In the genomic region with DNA sequence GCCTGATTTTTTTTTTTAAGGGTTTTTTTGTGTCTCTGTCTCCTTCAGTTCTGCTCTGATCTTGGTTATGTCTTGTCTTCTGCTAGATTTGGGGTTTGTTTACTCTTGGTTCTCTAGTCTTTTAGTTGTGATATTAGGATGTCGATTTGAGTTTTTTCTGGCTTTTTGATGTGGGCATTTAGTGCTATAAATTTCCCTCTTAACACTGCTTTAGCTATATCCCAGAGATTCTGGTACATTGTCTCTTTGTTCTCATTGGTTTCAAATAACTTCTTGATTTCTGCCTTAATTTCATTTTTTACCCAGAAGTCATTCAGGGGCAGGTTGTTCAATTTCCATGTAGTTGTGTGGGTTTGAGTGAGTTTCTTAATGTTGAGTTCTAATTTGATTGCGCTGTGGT, we compare ENCODE assay signal across 7 cellular contexts. TPM values are rescaled to one million over a fixed set of nuclear protein-coding genes. Genes with fewer than 3 reads are reported as not detected.
DNase-seq lines count a peak whose midpoint lies in the region; ATAC-seq lines count a peak whose summit lies in the region.
"Not testable (repeated sequence)": the region's sequence is repeated elsewhere in the genome, so short reads cannot be mapped to it uniquely, and the experiment has no call there.

No MANE protein-coding gene starts in this region.

- not testable (repeated sequence) for H3K9me3 ChIP-seq in CD4-positive, CD25-positive, alpha-beta regulatory T cell (ENCODE audit: control insufficient read depth in 2 of 2, low read length in 2 of 2); naive thymus-derived CD4-positive, alpha-beta T cell (ENCODE audit: control insufficient read depth in 2 of 3, low read length in 3 of 3)

- not testable (repeated sequence) for ATAC-seq in CD4-positive, CD25-positive, alpha-beta regulatory T cell (ENCODE audit: low read depth in 2 of 2); central memory CD8-positive, alpha-beta T cell (replicated peaks; ENCODE audit: extremely low read depth, poor library complexity, severe bottlenecking); naive thymus-derived CD4-positive, alpha-beta T cell; stimulated activated naive B cell treated with anti-CD40 and anti-IgM and Interleukin-4, amounts not matched to agents 10 μg/mL and 1 μg/mL and 100 μg/mL, for 72 hours (replicated peaks)

- not testable (repeated sequence) for H3K27ac Mint-ChIP-seq in CD4-positive, CD25-positive, alpha-beta regulatory T cell
- peak overlapping the region; percentile 7 for H3K27ac Mint-ChIP-seq in T-helper 2 cell treated with Interferon-gamma antibody and Interleukin-4, amounts not matched to agents 5 μg/mL and 100 μg/mL, for 36 hours
- H3K27ac Mint-ChIP-seq in activated T-cell treated with anti-CD3 and anti-CD28 coated beads, Interleukin-2, amount 50 U/mL, for 24 hours: peak overlapping the region; percentile 57
- H3K27ac Mint-ChIP-seq in activated naive CD4-positive, alpha-beta T cell treated with anti-CD3 and anti-CD28 coated beads for 36 hours: peak overlapping the region; percentile 77
- H3K27ac Mint-ChIP-seq in central memory CD8-positive, alpha-beta T cell (ENCODE audit: low read depth): peak overlapping the region; percentile 24
- H3K27ac Mint-ChIP-seq in naive thymus-derived CD4-positive, alpha-beta T cell: peak overlapping the region in 6 of 9 donors; percentile 29 to 88 (median 70)
- peak overlapping the region; percentile 87 for H3K27ac Mint-ChIP-seq in stimulated activated naive B cell treated with anti-CD40 and anti-IgM and Interleukin-4, amounts not matched to agents 10 μg/mL and 1 μg/mL and 100 μg/mL, for 72 hours

- H3K36me3 Mint-ChIP-seq in CD4-positive, CD25-positive, alpha-beta regulatory T cell: peaks cover 31% of the 10 kb centered on the region
- peaks cover 65% of the 10 kb centered on the region for H3K36me3 Mint-ChIP-seq in T-helper 2 cell treated with Interferon-gamma antibody and Interleukin-4, amounts not matched to agents 5 μg/mL and 100 μg/mL, for 36 hours (ENCODE audit: low read depth)
- H3K36me3 Mint-ChIP-seq in activated T-cell treated with anti-CD3 and anti-CD28 coated beads, Interleukin-2, amount 50 U/mL, for 24 hours (ENCODE audit: low read depth): peaks cover 48% of the 10 kb centered on the region
- peaks cover 29% of the 10 kb centered on the region for H3K36me3 Mint-ChIP-seq in activated naive CD4-positive, alpha-beta T cell treated with anti-CD3 and anti-CD28 coated beads for 36 hours (ENCODE audit: low read depth)
- not testable (repeated sequence) for H3K36me3 Mint-ChIP-seq in central memory CD8-positive, alpha-beta T cell (ENCODE audit: insufficient read depth)
- H3K36me3 Mint-ChIP-seq in naive thymus-derived CD4-positive, alpha-beta T cell: peaks cover 26 to 54% (median 49%) of the 10 kb centered on the region in 5 donors
- H3K36me3 Mint-ChIP-seq in stimulated activated naive B cell treated with anti-CD40 and anti-IgM and Interleukin-4, amounts not matched to agents 10 μg/mL and 1 μg/mL and 100 μg/mL, for 72 hours: peaks cover 42 to 64% of the 10 kb centered on the region in 2 donors

- H3K27me3 Mint-ChIP-seq in CD4-positive, CD25-positive, alpha-beta regulatory T cell; T-helper 2 cell treated with Interferon-gamma antibody and Interleukin-4, amounts not matched to agents 5 μg/mL and 100 μg/mL, for 36 hours (ENCODE audit: low read depth); activated T-cell treated with anti-CD3 and anti-CD28 coated beads, Interleukin-2, amount 50 U/mL, for 24 hours; activated naive CD4-positive, alpha-beta T cell treated with anti-CD3 and anti-CD28 coated beads for 36 hours (ENCODE audit: low read depth); central memory CD8-positive, alpha-beta T cell; naive thymus-derived CD4-positive, alpha-beta T cell; stimulated activated naive B cell treated with anti-CD40 and anti-IgM and Interleukin-4, amounts not matched to agents 10 μg/mL and 1 μg/mL and 100 μg/mL, for 72 hours: not testable (repeated sequence)

- CTCF ChIA-PET in activated naive CD4-positive, alpha-beta T cell treated with anti-CD3 and anti-CD28 coated beads for 36 hours (lab: Charles Lee); naive thymus-derived CD4-positive, alpha-beta T cell (lab: Charles Lee): not testable (repeated sequence)

- intact Hi-C loops in activated naive CD4-positive, alpha-beta T cell treated with anti-CD3 and anti-CD28 coated beads for 36 hours (cut with micrococcal nuclease); naive thymus-derived CD4-positive, alpha-beta T cell (cut with micrococcal nuclease): not testable (repeated sequence)

- H3K4me1 Mint-ChIP-seq in CD4-positive, CD25-positive, alpha-beta regulatory T cell: peaks cover 32 to 91% (median 59%) of the 10 kb centered on the region in 4 donors
- H3K4me1 Mint-ChIP-seq in T-helper 2 cell treated with Interferon-gamma antibody and Interleukin-4, amounts not matched to agents 5 μg/mL and 100 μg/mL, for 36 hours (ENCODE audit: low read depth): peaks cover 50% of the 10 kb centered on the region
- peaks cover 78% of the 10 kb centered on the region for H3K4me1 Mint-ChIP-seq in activated T-cell treated with anti-CD3 and anti-CD28 coated beads, Interleukin-2, amount 50 U/mL, for 24 hours (ENCODE audit: low read depth)
- peaks cover 79% of the 10 kb centered on the region for H3K4me1 Mint-ChIP-seq in activated naive CD4-positive, alpha-beta T cell treated with anti-CD3 and anti-CD28 coated beads for 36 hours (ENCODE audit: low read depth)
- peaks cover 91% of the 10 kb centered on the region for H3K4me1 Mint-ChIP-seq in central memory CD8-positive, alpha-beta T cell
- peaks cover 55 to 94% (median 83%) of the 10 kb centered on the region in 7 donors for H3K4me1 Mint-ChIP-seq in naive thymus-derived CD4-positive, alpha-beta T cell
- H3K4me1 Mint-ChIP-seq in stimulated activated naive B cell treated with anti-CD40 and anti-IgM and Interleukin-4, amounts not matched to agents 10 μg/mL and 1 μg/mL and 100 μg/mL, for 72 hours: peaks cover 46 to 98% of the 10 kb centered on the region in 2 donors

- H3K4me3 Mint-ChIP-seq in CD4-positive, CD25-positive, alpha-beta regulatory T cell: peak overlapping the region in 2 of 4 donors; percentile 11 to 25
- H3K4me3 Mint-ChIP-seq in T-helper 2 cell treated with Interferon-gamma antibody and Interleukin-4, amounts not matched to agents 5 μg/mL and 100 μg/mL, for 36 hours: peak overlapping the region; percentile 31
- H3K4me3 Mint-ChIP-seq in activated T-cell treated with anti-CD3 and anti-CD28 coated beads, Interleukin-2, amount 50 U/mL, for 24 hours; activated naive CD4-positive, alpha-beta T cell treated with anti-CD3 and anti-CD28 coated beads for 36 hours; stimulated activated naive B cell treated with anti-CD40 and anti-IgM and Interleukin-4, amounts not matched to agents 10 μg/mL and 1 μg/mL and 100 μg/mL, for 72 hours: not testable (repeated sequence)
- H3K4me3 Mint-ChIP-seq in central memory CD8-positive, alpha-beta T cell: peak overlapping the region; percentile 21
- peak overlapping the region in 5 of 10 donors; percentile 23 to 61 (median 53) for H3K4me3 Mint-ChIP-seq in naive thymus-derived CD4-positive, alpha-beta T cell

- H3K9me3 Mint-ChIP-seq in CD4-positive, CD25-positive, alpha-beta regulatory T cell: peaks cover 0 to 27% (median 10%) of the 10 kb centered on the region in 7 donors
- H3K9me3 Mint-ChIP-seq in T-helper 2 cell treated with Interferon-gamma antibody and Interleukin-4, amounts not matched to agents 5 μg/mL and 100 μg/mL, for 36 hours: peaks cover 45% of the 10 kb centered on the region
- peaks cover 32% of the 10 kb centered on the region for H3K9me3 Mint-ChIP-seq in activated T-cell treated with anti-CD3 and anti-CD28 coated beads, Interleukin-2, amount 50 U/mL, for 24 hours
- peaks cover 37% of the 10 kb centered on the region for H3K9me3 Mint-ChIP-seq in activated naive CD4-positive, alpha-beta T cell treated with anti-CD3 and anti-CD28 coated beads for 36 hours
- not testable (repeated sequence) for H3K9me3 Mint-ChIP-seq in central memory CD8-positive, alpha-beta T cell
- H3K9me3 Mint-ChIP-seq in naive thymus-derived CD4-positive, alpha-beta T cell: peaks cover 0 to 47% (median 29%) of the 10 kb centered on the region in 11 donors
- peaks cover 19 to 35% of the 10 kb centered on the region in 2 donors for H3K9me3 Mint-ChIP-seq in stimulated activated naive B cell treated with anti-CD40 and anti-IgM and Interleukin-4, amounts not matched to agents 10 μg/mL and 1 μg/mL and 100 μg/mL, for 72 hours

- DNase-seq in CD4-positive, CD25-positive, alpha-beta regulatory T cell; T-helper 2 cell treated with Interferon-gamma antibody and Interleukin-4, amounts not matched to agents 5 μg/mL and 100 μg/mL, for 36 hours (ENCODE audit: low spot score); activated T-cell treated with anti-CD3 and anti-CD28 coated beads, Interleukin-2, amount 50 U/mL, for 24 hours; activated naive CD4-positive, alpha-beta T cell treated with anti-CD3 and anti-CD28 coated beads for 36 hours; central memory CD8-positive, alpha-beta T cell (ENCODE audit: low spot score in 2 of 2); naive thymus-derived CD4-positive, alpha-beta T cell; stimulated activated naive B cell treated with anti-CD40 and anti-IgM and Interleukin-4, amounts not matched to agents 10 μg/mL and 1 μg/mL and 100 μg/mL, for 72 hours: not testable (repeated sequence)

- not testable (repeated sequence) for H3K27ac ChIP-seq in CD4-positive, CD25-positive, alpha-beta regulatory T cell (ENCODE audit: insufficient read depth, low read length, poor library complexity, severe bottlenecking); naive thymus-derived CD4-positive, alpha-beta T cell (ENCODE audit: low read depth, low read length)

- peak overlapping the region; percentile 18 for H3K4me3 ChIP-seq in CD4-positive, CD25-positive, alpha-beta regulatory T cell (ENCODE audit: low read depth, low read length)
- H3K4me3 ChIP-seq in naive thymus-derived CD4-positive, alpha-beta T cell (ENCODE audit: low read length): not testable (repeated sequence)

- H3K4me1 ChIP-seq in CD4-positive, CD25-positive, alpha-beta regulatory T cell (ENCODE audit: control insufficient read depth, insufficient read depth, low read length, poor library complexity, severe bottlenecking): peaks cover 44% of the 10 kb centered on the region
- peaks cover 23 to 24% of the 10 kb centered on the region in 2 donors for H3K4me1 ChIP-seq in naive thymus-derived CD4-positive, alpha-beta T cell (ENCODE audit: control insufficient read depth in 2 of 2, insufficient read depth in 2 of 2, low read length in 2 of 2)

- H3K36me3 ChIP-seq in CD4-positive, CD25-positive, alpha-beta regulatory T cell (ENCODE audit: control insufficient read depth, insufficient read depth, low read length); naive thymus-derived CD4-positive, alpha-beta T cell (ENCODE audit: control insufficient read depth in 2 of 3, insufficient read depth in 3 of 3, low read length in 3 of 3): not testable (repeated sequence)

- POLR2A ChIA-PET in naive thymus-derived CD4-positive, alpha-beta T cell (lab: Charles Lee): interaction anchor here (1.8 kb wide), 1 partner anchor 17 kb away, joined by 6 read pairs; no protein-coding TSS in a partner anchor

- H3K27me3 ChIP-seq in CD4-positive, CD25-positive, alpha-beta regulatory T cell (ENCODE audit: control insufficient read depth, insufficient read depth, low read length); naive thymus-derived CD4-positive, alpha-beta T cell (ENCODE audit: control insufficient read depth in 2 of 2, insufficient read depth in 2 of 2, low read length in 2 of 2): not testable (repeated sequence)

RNA-seq across cellular contexts. Expression of a gene that starts 25.4 kb away (rescaled TPM):
- 115 TPM for total RNA-seq in CD4-positive, CD25-positive, alpha-beta regulatory T cell
- polyA plus RNA-seq in CD4-positive, CD25-positive, alpha-beta regulatory T cell: 10 to 100 TPM; 52.0 to 67.5 (median 56.6) TPM
- 10 to 100 TPM; 49.1 to 50.3 TPM for total RNA-seq in activated naive CD4-positive, alpha-beta T cell treated with anti-CD3 and anti-CD28 coated beads for 36 hours
- total RNA-seq in naive thymus-derived CD4-positive, alpha-beta T cell: 100 to 1,000 TPM; 120 to 151 (median 147) TPM
- 100 to 1,000 TPM in 1 of 2 donors, 10 to 100 TPM in 1; 75.8 to 109 TPM for polyA plus RNA-seq in naive thymus-derived CD4-positive, alpha-beta T cell
